ENCODE assay signal across 13 cellular contexts in the genomic region with DNA sequence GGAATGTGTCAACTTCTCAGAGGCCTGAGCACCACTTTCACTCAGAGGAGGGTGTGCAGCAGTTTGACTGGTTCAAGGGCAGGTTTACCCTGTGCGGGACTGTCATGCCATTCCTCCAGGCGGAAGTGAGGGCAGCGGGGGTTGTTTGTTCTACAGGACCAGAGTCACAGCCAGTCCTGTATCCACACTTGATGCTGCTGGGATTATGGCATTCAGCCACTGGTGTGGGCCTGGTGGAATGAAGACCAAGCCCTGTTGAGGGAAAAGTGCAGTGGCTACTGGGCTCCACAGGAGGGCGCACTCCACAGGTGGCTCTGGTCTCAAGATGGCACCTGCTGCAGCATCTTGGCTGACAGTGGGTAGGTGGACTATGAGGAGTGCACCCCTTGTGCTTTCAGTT. TPM values are rescaled to one million over a fixed set of nuclear protein-coding genes. Genes with fewer than 3 reads are reported as not detected.
DNase-seq lines count a peak whose midpoint lies in the region; ATAC-seq, FAIRE-seq and TF ChIP-seq lines count a peak whose summit lies in the region.
"Had no signal": no experiment of that assay in that cellular context is flagged by ENCODE, and none has a peak within 500 bp of the region (broad histone marks: within the 10 kb centered on the region; RNA-seq: fewer than 3 reads in every experiment).

No MANE protein-coding gene starts in this region.

- H2BK20ac ChIP-seq in IMR-90 (ENCODE audit: low read depth, low read length) = no peak overlapping the region

- no peak for FAIRE-seq in D721Med (lab: Jason Lieb, UNC)

- H3K4ac ChIP-seq in IMR-90 (ENCODE audit: low read depth, low read length) = no peak overlapping the region

- H2BK120ac ChIP-seq in IMR-90 (ENCODE audit: low read depth, low read length) = no peak overlapping the region

- H3K4me3 ChIP-seq in IMR-90 (ENCODE audit: insufficient read depth, low read depth, low read length) (no peak overlapping the region), choroid plexus epithelial cell (ENCODE audit: low read depth, low read length) (no peak overlapping the region), lung (no peak overlapping the region)
- no peak overlapping the region for H3K4me3 ChIP-seq in CD8-positive, alpha-beta memory T cell (ENCODE audit: low read length)
- H3K4me3 ChIP-seq: coronary artery, SJSA1 had no signal

- BruUV-seq in IMR-90 (replicated peaks; lab: Mats Ljungman, UMichigan) = no TSS peak

- no peak overlapping the region for H2AK9ac ChIP-seq in IMR-90 (replicated peaks; ENCODE audit: low read depth, low read length, poor library complexity)

- H3K18ac ChIP-seq in IMR-90 (ENCODE audit: low read depth, low read length) = no peak overlapping the region

- H3K4me1 ChIP-seq in IMR-90 (ENCODE audit: control insufficient read depth, insufficient read depth, low read length) (no peaks in the 10 kb centered on the region), lung (ENCODE audit: control insufficient read depth in 2 of 2, insufficient read depth in 2 of 2, low read length in 2 of 2) (no peaks in the 10 kb centered on the region)
- H3K4me1 ChIP-seq in CD8-positive, alpha-beta memory T cell (ENCODE audit: insufficient read depth, low read length) = no peaks in the 10 kb centered on the region
- H3K4me1 ChIP-seq: SJSA1 had no signal

- CTCF ChIA-PET in IMR-90 (lab: Yijun Ruan, JAX) = no interaction called here
- CTCF ChIA-PET in CD8-positive, alpha-beta memory T cell (lab: Charles Lee) = no interaction called here

- H2AK5ac ChIP-seq in IMR-90 (ENCODE audit: low read depth, low read length) = no peak overlapping the region

- no peaks in the 10 kb centered on the region for H4K20me1 ChIP-seq in IMR-90 (ENCODE audit: insufficient read depth, low read length)

- TF ChIP-seq POLR2A in IMR-90 (IDR thresholded peaks at IDR 0.05; ENCODE audit: low read depth, low read length) = no peak

- TF ChIP-seq RAD21 in IMR-90 (IDR thresholded peaks at IDR 0.05; ENCODE audit: low read length) = no peak

- no peak overlapping the region for H3K23ac ChIP-seq in IMR-90 (ENCODE audit: low read depth, low read length)

- intact Hi-C loops in IMR-90 (cut with micrococcal nuclease) = loop anchor here (10.0 kb wide), 1 partner anchor 489 kb away; the partner anchor contains the start of gene SPINT4

- H3K27me3 ChIP-seq in IMR-90 (ENCODE audit: control insufficient read depth, insufficient read depth, low read length) (peaks cover 4% of the 10 kb centered on the region), lung (ENCODE audit: control insufficient read depth, insufficient read depth) (no peaks in the 10 kb centered on the region)
- peaks cover 4% of the 10 kb centered on the region for H3K27me3 ChIP-seq in CD8-positive, alpha-beta memory T cell (ENCODE audit: insufficient read depth, low read length, poor library complexity, severe bottlenecking)

- 79% methylated on average over 3 of the region's 4 CpGs; no CpG with 5 or more reads in 1 of the 2 experiments for WGBS in IMR-90 (ENCODE audit: extremely low coverage in 2 of 2, insufficient read length in 1 of 2), 2 experiments
- 64 to 75% methylated on average over 4 of the region's 4 CpGs for WGBS in lung, 2 donors

- no peak overlapping the region for H3K4me3 Mint-ChIP-seq in CD8-positive, alpha-beta memory T cell
- H3K4me3 Mint-ChIP-seq: stimulated activated memory B cell treated with anti-CD40 and anti-IgM and Interleukin-4, amounts not matched to agents 10 μg/mL and 1 μg/mL and 100 μg/mL, for 72 hours had no signal

- TF ChIP-seq CTCF in D721Med (IDR thresholded peaks at IDR 0.05; ENCODE audit: insufficient read depth, missing control alignments) = peak; percentile 6
- 0 out of 2 replicates have a peak, but pooled peaks have one; percentile 10 for TF ChIP-seq CTCF in IMR-90 (conservative IDR thresholded peaks at IDR 0.05; ENCODE audit: low read depth, low read length)
- peak; percentile 52 for TF ChIP-seq CTCF in choroid plexus epithelial cell (conservative IDR thresholded peaks at IDR 0.05; ENCODE audit: low read depth, low read length)
- no peak for TF ChIP-seq CTCF in lung (IDR thresholded peaks at IDR 0.05; ENCODE audit: control extremely low read depth, extremely low read depth)
- TF ChIP-seq CTCF in omental fat pad (IDR thresholded peaks at IDR 0.05) = no peak

- in situ Hi-C loops in IMR-90 (cut with MboI; ENCODE audit: low sequenced_read_pairs) = no loop called here

- no peak overlapping the region for H3K27ac Mint-ChIP-seq in CD8-positive, alpha-beta memory T cell
- H3K27ac Mint-ChIP-seq: stimulated activated memory B cell treated with anti-CD40 and anti-IgM and Interleukin-4, amounts not matched to agents 10 μg/mL and 1 μg/mL and 100 μg/mL, for 72 hours had no signal

- H3K9me1 ChIP-seq in IMR-90 (ENCODE audit: insufficient read depth, low read length) = no peaks in the 10 kb centered on the region

- no peak overlapping the region for H2AFZ ChIP-seq in IMR-90 (replicated peaks; ENCODE audit: low read length, poor library complexity)

- no peak overlapping the region for H2BK15ac ChIP-seq in IMR-90 (ENCODE audit: low read depth, low read length)

- H3K4me1 Mint-ChIP-seq in CD8-positive, alpha-beta memory T cell = no peaks in the 10 kb centered on the region

- peaks cover 7 to 17% (median 12%) of the 10 kb centered on the region in 5 donors for H3K9me3 Mint-ChIP-seq in CD8-positive, alpha-beta memory T cell

- dilution Hi-C loops in IMR-90 (cut with HindIII; ENCODE audit: low sequenced_read_pairs, unreplicated experiment) = no loop called here

- no peak overlapping the region for H3K9ac ChIP-seq in IMR-90 (ENCODE audit: low read depth, low read length)

- no peak overlapping the region for H4K8ac ChIP-seq in IMR-90 (ENCODE audit: low read depth in 2 of 2, low read length in 2 of 2)

- no peak for DNase-seq in D721Med (ENCODE audit: insufficient read length, low spot score)
- DNase-seq in IMR-90 = no peak
- DNase-seq in choroid plexus epithelial cell (ENCODE audit: low read depth) = no peak
- peak; percentile 83 for DNase-seq in lung (ENCODE audit: low spot score)
- DNase-seq in CD8-positive, alpha-beta memory T cell = no peak
- no peak for DNase-seq in omental fat pad (ENCODE audit: low spot score)
- no peak for DNase-seq in OCI-M2 (lab: John Stamatoyannopoulos, UW; ENCODE audit: unreplicated experiment)
- DNase-seq: GF-D8, NCI-H1694 treated with DMSO at 0.1 percent for 48 hours had no signal

- no peaks in the 10 kb centered on the region for H3K79me1 ChIP-seq in IMR-90 (ENCODE audit: low read depth in 1 of 2, low read length in 2 of 2)

- H3K9me3 ChIP-seq in IMR-90 (ENCODE audit: control insufficient read depth, insufficient read depth, low read length) (no peaks in the 10 kb centered on the region), lung (ENCODE audit: control insufficient read depth in 2 of 2, insufficient read depth in 1 of 2, low read length in 1 of 2) (peaks cover 4 to 8% of the 10 kb centered on the region in 2 donors)
- no peaks in the 10 kb centered on the region for H3K9me3 ChIP-seq in CD8-positive, alpha-beta memory T cell (ENCODE audit: low read length)
- H3K9me3 ChIP-seq: SJSA1 had no signal

- no peaks in the 10 kb centered on the region for H3K36me3 Mint-ChIP-seq in CD8-positive, alpha-beta memory T cell

- POLR2A ChIA-PET in IMR-90 (lab: Charles Lee; ENCODE audit: unreplicated experiment) = no interaction called here
- POLR2A ChIA-PET in CD8-positive, alpha-beta memory T cell (lab: Charles Lee) = no interaction called here

- H4K5ac ChIP-seq in IMR-90 (ENCODE audit: low read depth, low read length) = no peak overlapping the region

- no peak overlapping the region for H2BK5ac ChIP-seq in IMR-90 (ENCODE audit: low read depth, low read length, poor library complexity, severe bottlenecking)

- H3K27ac ChIP-seq in IMR-90 (ENCODE audit: insufficient read depth, low read length) (no peak overlapping the region), lung (ENCODE audit: low read depth in 1 of 2, low read length in 1 of 2) (no peak overlapping the region)
- no peak overlapping the region for H3K27ac ChIP-seq in CD8-positive, alpha-beta memory T cell (ENCODE audit: low read depth, low read length)
- H3K27ac ChIP-seq: coronary artery, SJSA1 had no signal

- H3K27me3 Mint-ChIP-seq in CD8-positive, alpha-beta memory T cell = peaks cover 29 to 72% of the 10 kb centered on the region in 2 donors

- no peak overlapping the region for H4K91ac ChIP-seq in IMR-90 (ENCODE audit: insufficient read depth, low read depth, low read length)

- no peak overlapping the region for H3K14ac ChIP-seq in IMR-90 (replicated peaks; ENCODE audit: low read depth, low read length)

- no peak overlapping the region for H3K4me2 ChIP-seq in IMR-90 (ENCODE audit: low read depth, low read length)

- no peak overlapping the region for H3K56ac ChIP-seq in IMR-90 (ENCODE audit: extremely low read depth, insufficient read depth, low read length)

- ATAC-seq in IMR-90 (ENCODE audit: low read depth) (no peak), lung (ENCODE audit: insufficient read depth, low FRiP score) (peak; percentile 81), omental fat pad (ENCODE audit: low FRiP score) (no peak), GM21723 (IDR thresholded peaks at IDR 0.05; ENCODE audit: unreplicated experiment) (no peak)
- ATAC-seq: stimulated activated memory B cell treated with anti-CD40 and anti-IgM and Interleukin-4, amounts not matched to agents 10 μg/mL and 1 μg/mL and 100 μg/mL, for 72 hours had no signal

- H3K36me3 ChIP-seq in IMR-90 (ENCODE audit: control insufficient read depth, insufficient read depth, low read length) = no peaks in the 10 kb centered on the region
- no peaks in the 10 kb centered on the region for H3K36me3 ChIP-seq in lung (ENCODE audit: control insufficient read depth in 2 of 2, insufficient read depth in 2 of 2, low read length in 2 of 2)
- no peaks in the 10 kb centered on the region for H3K36me3 ChIP-seq in CD8-positive, alpha-beta memory T cell (ENCODE audit: insufficient read depth, low read length)
- H3K36me3 ChIP-seq: SJSA1 had no signal

RNA-seq across cellular contexts. Expression of gene SEMG2, which starts 14.8 kb away (rescaled TPM):
- total RNA-seq in IMR-90 (2012; rRNA removed) (not detected in 2 replicates), lung (not detected), omental fat pad (not detected)
- polyA plus RNA-seq in IMR-90 (2012; rRNA removed) (not detected in 2 replicates), lung (not detected)
- polyA plus RNA-seq in IMR-90 (2012; cell fraction: cytosol; rRNA removed) = not detected in 2 replicates
- not detected in 2 replicates for polyA plus RNA-seq in IMR-90 (2012; cell fraction: nucleus; rRNA removed; ENCODE audit: low replicate concordance)
- total RNA-seq in CD8-positive, alpha-beta memory T cell = not detected
- not detected for polyA plus RNA-seq in CD8-positive, alpha-beta memory T cell
- total RNA-seq: SJSA1 had no signal

RNA-seq across cellular contexts. Expression of gene SLPI, which starts 18.4 kb away (rescaled TPM):
- total RNA-seq in IMR-90 (2012; rRNA removed) (not detected in 2 replicates), lung (1,000 to 10,000 TPM in 1 of 2 donors, 100 to 1,000 TPM in 1; 451 to 1,312 TPM), omental fat pad (100 to 1,000 TPM; 114 to 505 (median 171) TPM)
- polyA plus RNA-seq in IMR-90 (2012; rRNA removed) (not detected in 2 replicates), lung (1,000 to 10,000 TPM; 2,300 to 8,409 TPM)
- polyA plus RNA-seq in IMR-90 (2012; cell fraction: cytosol; rRNA removed) = not detected in 2 replicates
- not detected in 2 replicates for polyA plus RNA-seq in IMR-90 (2012; cell fraction: nucleus; rRNA removed; ENCODE audit: low replicate concordance)
- total RNA-seq in CD8-positive, alpha-beta memory T cell = not detected
- not detected for polyA plus RNA-seq in CD8-positive, alpha-beta memory T cell
- total RNA-seq: SJSA1 had no signal

RNA-seq across cellular contexts. Expression of gene SEMG1, which starts 29.2 kb away (rescaled TPM):
- total RNA-seq in IMR-90 (2012; rRNA removed) (not detected in 2 replicates), lung (under 1 TPM in 1 of 2 donors, not detected in 1; 0.14 TPM), omental fat pad (not detected)
- polyA plus RNA-seq in IMR-90 (2012; rRNA removed) (not detected in 2 replicates), lung (not detected)
- not detected in 2 replicates for polyA plus RNA-seq in IMR-90 (2012; cell fraction: cytosol; rRNA removed)
- not detected in 2 replicates for polyA plus RNA-seq in IMR-90 (2012; cell fraction: nucleus; rRNA removed; ENCODE audit: low replicate concordance)
- total RNA-seq in CD8-positive, alpha-beta memory T cell = not detected
- not detected for polyA plus RNA-seq in CD8-positive, alpha-beta memory T cell
- total RNA-seq: SJSA1 had no signal

Comparison
In these comparisons a context has a peak if more than half of its experiments do, and no peak if none do; other contexts are left out.
1. CTCF ChIP-seq: peak in D721Med (single experiment), IMR-90 (single experiment) and choroid plexus epithelial cell (single experiment); none in lung (single experiment) and omental fat pad (0 of 3).
2. RNA of gene SLPI, which starts 18.4 kb away (total RNA-seq): 451 to 1,312 TPM in lung and 114 to 505 TPM in omental fat pad; not detected in IMR-90 and not detected in CD8-positive, alpha-beta memory T cell; every median in the first group is over 100 times any median in the second.